ENCODE assay signal across 2 cellular contexts in genomic region chr15:84819291-84819768, GRCh38.
TF ChIP-seq lines count a peak whose summit lies in the region.

No MANE protein-coding gene starts in this region.

TF ChIP-seq in GM23338, 12 proteins besides CTCF, POLR2A, EP300 and RAD21 (continued from another document):
- TF ChIP-seq REST (IDR thresholded peaks at IDR 0.05; ENCODE audit: unreplicated experiment) (no peak), ZNF462 (CRISPR knock-in tag; IDR thresholded peaks at IDR 0.05) (no peak), NANOG (IDR thresholded peaks at IDR 0.05; ENCODE audit: borderline replicate concordance) (no peak), CREB1 (CRISPR knock-in tag; IDR thresholded peaks at IDR 0.05; ENCODE audit: low read depth) (no peak), STAT1 (IDR thresholded peaks at IDR 0.05; ENCODE audit: unreplicated experiment) (no peak), EZH2phosphoT487 (IDR thresholded peaks at IDR 0.05; ENCODE audit: unreplicated experiment) (no peak), ETS1 (IDR thresholded peaks at IDR 0.05) (no peak), ZNF114 (CRISPR knock-in tag; IDR thresholded peaks at IDR 0.05) (no peak), POLR2AphosphoS5 (IDR thresholded peaks at IDR 0.05; ENCODE audit: low read depth) (no peak), JUNB (IDR thresholded peaks at IDR 0.05; ENCODE audit: unreplicated experiment) (no peak)

TF ChIP-seq in K562, 482 proteins besides CTCF, POLR2A, EP300 and RAD21 (continued from another document):
- TF ChIP-seq CEBPZ (IDR thresholded peaks at IDR 0.05; ENCODE audit: borderline replicate concordance, low read depth, low read length), result no peak
- no peak for TF ChIP-seq SREBF1 (IDR thresholded peaks at IDR 0.05; ENCODE audit: borderline replicate concordance, low read depth, low read length)
